7 cellular contexts compared by ENCODE assay signal in the genomic region with DNA sequence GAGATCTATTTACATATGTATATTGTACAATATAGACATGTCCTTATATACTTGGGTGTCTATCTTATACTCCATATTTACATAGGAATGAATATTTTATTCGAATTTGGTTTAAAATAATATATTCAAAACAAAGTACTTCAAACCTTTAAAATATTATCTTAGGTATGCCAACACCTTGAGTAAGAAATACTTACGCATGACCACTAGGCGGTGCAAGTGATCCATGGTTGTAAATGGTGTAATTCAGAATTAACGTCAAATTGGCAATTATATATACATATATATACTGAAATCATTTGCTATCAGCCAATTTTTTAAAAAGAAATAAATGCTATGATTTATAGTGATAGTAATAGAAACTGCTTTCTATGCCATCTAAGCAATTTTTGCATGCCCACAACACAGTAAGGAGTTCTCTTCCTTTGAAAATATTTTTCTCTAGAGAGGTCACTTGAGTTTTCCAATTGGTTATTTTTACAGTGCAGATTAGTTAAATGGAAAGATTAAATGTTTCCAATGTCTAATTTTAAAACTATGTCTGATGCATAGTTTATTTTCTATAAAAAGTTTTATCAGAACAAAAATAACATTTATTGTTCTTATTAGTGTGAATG. TPM values are rescaled to one million over a fixed set of nuclear protein-coding genes. Genes with fewer than 3 reads are reported as not detected.
A peak's percentile ranks its signal among the peaks of the same experiment; 100 is the strongest.
DNase-seq lines count a peak whose midpoint lies in the region; ATAC-seq and FAIRE-seq lines count a peak whose summit lies in the region.

No MANE protein-coding gene starts in this region.

- ATAC-seq in HG02798 (IDR thresholded peaks at IDR 0.05; ENCODE audit: poor library complexity, unreplicated experiment): peak; percentile 39
- ATAC-seq in GM18502 (IDR thresholded peaks at IDR 0.05; ENCODE audit: poor library complexity, unreplicated experiment): no peak

- FAIRE-seq in G401.6 (lab: Jason Lieb, UNC) (peak; percentile 92), frontal cortex (lab: Jason Lieb, UNC) (peak; percentile 95)

- DNase-seq in NCI-H748 treated with DMSO at 0.1 percent for 48 hours (lab: John Stamatoyannopoulos, UW) (peak; percentile 38), activated T-cell treated with anti-CD3 and anti-CD28 coated beads for 48 hours (ENCODE audit: low read depth) (peak; percentile 30), frontal cortex (ENCODE audit: low spot score in 2 of 2) (no peak)
- DNase-seq in stimulated activated CD4-positive, alpha-beta T cell treated with anti-CD3 and anti-CD28 coated beads, Interleukin-15, amount 100 ng/mL, for 24 hours: peak; percentile 75

RNA-seq across cellular contexts. Expression of a gene that starts 37.5 kb away (rescaled TPM):
- total RNA-seq in frontal cortex: 87.6 TPM

Comparison
In these comparisons a context has a peak if more than half of its experiments do, and no peak if none do; other contexts are left out.
1. DNase-seq: peak in NCI-H748 treated with DMSO at 0.1 percent for 48 hours (single experiment), activated T-cell treated with anti-CD3 and anti-CD28 coated beads for 48 hours (single experiment) and stimulated activated CD4-positive, alpha-beta T cell treated with anti-CD3 and anti-CD28 coated beads, Interleukin-15, amount 100 ng/mL, for 24 hours (single experiment); none in frontal cortex (0 of 2).